26 cellular contexts compared by ENCODE assay signal in genomic region chrX:16320765-16321355, GRCh38.
DNase-seq lines count a peak whose midpoint lies in the region; ATAC-seq and TF ChIP-seq lines count a peak whose summit lies in the region.
"Had no signal": no experiment of that assay in that cellular context is flagged by ENCODE, and none has a peak within 500 bp of the region (broad histone marks: within the 10 kb centered on the region; RNA-seq: fewer than 3 reads in every experiment).

No MANE protein-coding gene starts in this region.

- intact Hi-C loops in psoas muscle (cut with DNase I) = no loop called here

- WGBS in psoas muscle, 3 donors = 73 to 81% (median 77%) methylated on average over 4 of the region's 4 CpGs

- no peaks in the 10 kb centered on the region for H3K79me2 ChIP-seq in fibroblast of lung (ENCODE audit: control insufficient read depth, insufficient read depth, low read length)
- H3K79me2 ChIP-seq: parathyroid adenoma had no signal

- H4K20me1 ChIP-seq in fibroblast of lung (ENCODE audit: control insufficient read depth, extremely low read depth, insufficient read depth, low read length) = no peaks in the 10 kb centered on the region
- H4K20me1 ChIP-seq: BLaER1 treated with 17β-estradiol and CSF1 and Interleukin-3, amounts not matched to agents 10 nM and 100 nM had no signal

- H3K36me3 Mint-ChIP-seq in progenitor cell of endocrine pancreas (ENCODE audit: insufficient read depth) = peaks cover 29% of the 10 kb centered on the region
- no peaks in the 10 kb centered on the region for H3K36me3 Mint-ChIP-seq in natural killer cell treated with Interleukin-12 subunit alpha and Interleukin-12 subunit beta and Interleukin-15 and Interleukin-18, amount 100 ng/mL, for 72 hours
- H3K36me3 Mint-ChIP-seq: naive thymus-derived CD4-positive, alpha-beta T cell had no signal

- no peaks in the 10 kb centered on the region for H3K36me3 ChIP-seq in fibroblast of lung (ENCODE audit: control insufficient read depth, insufficient read depth, low read length)
- H3K36me3 ChIP-seq in psoas muscle (ENCODE audit: insufficient read depth in 1 of 2, low read depth in 1 of 2) = no peaks in the 10 kb centered on the region
- H3K36me3 ChIP-seq: ascending aorta; BLaER1 treated with 17β-estradiol and CSF1 and Interleukin-3, amounts not matched to agents 10 nM and 100 nM; suprapubic skin had no signal

- H3K4me1 Mint-ChIP-seq in progenitor cell of endocrine pancreas (ENCODE audit: low read depth) = peaks cover 9% of the 10 kb centered on the region
- H3K4me1 Mint-ChIP-seq in natural killer cell treated with Interleukin-12 subunit alpha and Interleukin-12 subunit beta and Interleukin-15 and Interleukin-18, amount 100 ng/mL, for 72 hours (ENCODE audit: low read depth in 2 of 2) = no peaks in the 10 kb centered on the region
- H3K4me1 Mint-ChIP-seq: naive thymus-derived CD4-positive, alpha-beta T cell had no signal

- H3K4me2 ChIP-seq in fibroblast of lung (ENCODE audit: extremely low read depth, insufficient read depth, low read length) = no peak overlapping the region
- H3K4me2 ChIP-seq: BLaER1 treated with 17β-estradiol and CSF1 and Interleukin-3, amounts not matched to agents 10 nM and 100 nM had no signal

- no peaks in the 10 kb centered on the region for H3K27me3 ChIP-seq in fibroblast of lung (ENCODE audit: control insufficient read depth, insufficient read depth, low read length)
- H3K27me3 ChIP-seq in psoas muscle (ENCODE audit: insufficient read depth in 3 of 3, low read length in 2 of 3) = no peaks in the 10 kb centered on the region
- H3K27me3 ChIP-seq: ascending aorta, suprapubic skin had no signal

- H2AFZ ChIP-seq in fibroblast of lung (ENCODE audit: low read length) = no peak overlapping the region
- H2AFZ ChIP-seq: parathyroid adenoma had no signal

- H3K4me3 ChIP-seq in fibroblast of lung (replicated peaks in 1 of 4; ENCODE audit: control extremely low read depth in 1 of 4, insufficient read depth in 1 of 4, low read depth in 3 of 4, low read length in 4 of 4) = no peak overlapping the region
- H3K4me3 ChIP-seq in skeletal muscle cell (ENCODE audit: low read depth, low read length) = no peak overlapping the region
- no peak overlapping the region for H3K4me3 ChIP-seq in psoas muscle
- H3K4me3 ChIP-seq: ascending aorta; BLaER1 treated with 17β-estradiol and CSF1 and Interleukin-3, amounts not matched to agents 10 nM and 100 nM; coronary artery; K562; suprapubic skin had no signal

- no peak overlapping the region for H3K9ac ChIP-seq in fibroblast of lung (ENCODE audit: insufficient read depth, low read length)
- H3K9ac ChIP-seq: BLaER1 treated with 17β-estradiol and CSF1 and Interleukin-3, amounts not matched to agents 10 nM and 100 nM; parathyroid adenoma had no signal

- H3K4me3 Mint-ChIP-seq in progenitor cell of endocrine pancreas (ENCODE audit: low read depth) = no peak overlapping the region
- H3K4me3 Mint-ChIP-seq in natural killer cell treated with Interleukin-12 subunit alpha and Interleukin-12 subunit beta and Interleukin-15 and Interleukin-18, amount 100 ng/mL, for 72 hours = no peak overlapping the region
- H3K4me3 Mint-ChIP-seq: naive thymus-derived CD4-positive, alpha-beta T cell; T-helper 1 cell treated with Interleukin-12 subunit alpha and Interleukin-12 subunit beta and Interleukin-4 antibody, amounts not matched to agents 30 μg/mL and 1 μg/mL, for 36 hours had no signal

- CTCF ChIA-PET in RWPE1 (lab: Yijun Ruan, JAX) = no interaction called here

- no peaks in the 10 kb centered on the region for H3K27me3 Mint-ChIP-seq in progenitor cell of endocrine pancreas
- no peaks in the 10 kb centered on the region for H3K27me3 Mint-ChIP-seq in natural killer cell treated with Interleukin-12 subunit alpha and Interleukin-12 subunit beta and Interleukin-15 and Interleukin-18, amount 100 ng/mL, for 72 hours

- DNase-seq in GM04504 (ENCODE audit: low read depth) = peak; percentile 9
- peak; percentile 1 for DNase-seq in RWPE1 (ENCODE audit: low spot score)
- DNase-seq in fibroblast of lung (ENCODE audit: low read depth in 2 of 2) = peak; percentile 45 to 78
- DNase-seq in skeletal muscle cell (ENCODE audit: low read depth) = peak; percentile 1
- DNase-seq in psoas muscle = no peak
- no peak for DNase-seq in progenitor cell of endocrine pancreas (ENCODE audit: low spot score, unreplicated experiment)
- DNase-seq in natural killer cell treated with Interleukin-12 subunit alpha and Interleukin-12 subunit beta and Interleukin-15 and Interleukin-18, amount 100 ng/mL, for 72 hours (ENCODE audit: low spot score) = no peak
- DNase-seq: activated naive CD4-positive, alpha-beta T cell treated with Interleukin-2 at 50 U/mL for 16 hours; activated T-cell treated with anti-CD3 and anti-CD28 coated beads for 4 hours; head of caudate nucleus; naive thymus-derived CD4-positive, alpha-beta T cell; NCI-H2029 treated with DMSO at 0.1 percent for 48 hours; NCI-H510A; Right ventricle myocardium superior; small intestine; stimulated activated CD8-positive, alpha-beta memory T cell treated with anti-CD3 and anti-CD28 coated beads, Interleukin-4, amount 100 ng/mL, for 48 hours had no signal

- POLR2A ChIA-PET in RWPE1 (lab: Yijun Ruan, JAX; ENCODE audit: low non-redundant PET) = no interaction called here

- H3K9me3 ChIP-seq in fibroblast of lung (ENCODE audit: control insufficient read depth, insufficient read depth, low read depth, low read length) = no peaks in the 10 kb centered on the region
- no peaks in the 10 kb centered on the region for H3K9me3 ChIP-seq in psoas muscle
- H3K9me3 ChIP-seq: ascending aorta, suprapubic skin had no signal

- no peak overlapping the region for H3K27ac ChIP-seq in RWPE1
- no peak overlapping the region for H3K27ac ChIP-seq in fibroblast of lung (ENCODE audit: insufficient read depth, low read length)
- H3K27ac ChIP-seq in psoas muscle = no peak overlapping the region
- H3K27ac ChIP-seq: ascending aorta; BLaER1 treated with 17β-estradiol and CSF1 and Interleukin-3, amounts not matched to agents 10 nM and 100 nM; coronary artery; epithelial cell of prostate; parathyroid adenoma; suprapubic skin; VCaP had no signal

- no peak overlapping the region for H3K27ac Mint-ChIP-seq in progenitor cell of endocrine pancreas
- H3K27ac Mint-ChIP-seq in natural killer cell treated with Interleukin-12 subunit alpha and Interleukin-12 subunit beta and Interleukin-15 and Interleukin-18, amount 100 ng/mL, for 72 hours = no peak overlapping the region
- H3K27ac Mint-ChIP-seq: naive thymus-derived CD4-positive, alpha-beta T cell; T-helper 1 cell treated with Interleukin-12 subunit alpha and Interleukin-12 subunit beta and Interleukin-4 antibody, amounts not matched to agents 30 μg/mL and 1 μg/mL, for 36 hours had no signal

- TF ChIP-seq CTCF in RWPE1 (conservative IDR thresholded peaks at IDR 0.05; ENCODE audit: low read depth) (no peak), fibroblast of lung (conservative IDR thresholded peaks at IDR 0.05 in 1 of 2, IDR thresholded peaks at IDR 0.05 in 1 of 2; ENCODE audit: low read depth in 1 of 2, low read length in 2 of 2) (no peak), psoas muscle (IDR thresholded peaks at IDR 0.05) (no peak), progenitor cell of endocrine pancreas (IDR thresholded peaks at IDR 0.05; ENCODE audit: unreplicated experiment) (no peak)

- H3K9me3 Mint-ChIP-seq in progenitor cell of endocrine pancreas (ENCODE audit: low read depth) = peaks cover 23% of the 10 kb centered on the region
- H3K9me3 Mint-ChIP-seq in natural killer cell treated with Interleukin-12 subunit alpha and Interleukin-12 subunit beta and Interleukin-15 and Interleukin-18, amount 100 ng/mL, for 72 hours = no peaks in the 10 kb centered on the region
- H3K9me3 Mint-ChIP-seq: T-helper 1 cell treated with Interleukin-12 subunit alpha and Interleukin-12 subunit beta and Interleukin-4 antibody, amounts not matched to agents 30 μg/mL and 1 μg/mL, for 36 hours had no signal

- H3K4me1 ChIP-seq in fibroblast of lung (ENCODE audit: control insufficient read depth, extremely low read depth, insufficient read depth, low read length) = no peaks in the 10 kb centered on the region
- H3K4me1 ChIP-seq in psoas muscle = no peaks in the 10 kb centered on the region
- H3K4me1 ChIP-seq: ascending aorta; BLaER1 treated with 17β-estradiol and CSF1 and Interleukin-3, amounts not matched to agents 10 nM and 100 nM; parathyroid adenoma; suprapubic skin had no signal

- ATAC-seq in psoas muscle = no peak
- ATAC-seq in natural killer cell treated with Interleukin-12 subunit alpha and Interleukin-12 subunit beta and Interleukin-15 and Interleukin-18, amount 100 ng/mL, for 72 hours = no peak
- ATAC-seq in GM21423 (IDR thresholded peaks at IDR 0.05; ENCODE audit: unreplicated experiment) = no peak
- ATAC-seq: K562; naive thymus-derived CD4-positive, alpha-beta T cell had no signal

Comparison
In these comparisons a context has a peak if more than half of its experiments do, and no peak if none do; other contexts are left out.
1. DNase-seq: peak in GM04504 (single experiment), RWPE1 (single experiment), fibroblast of lung (2 of 2) and skeletal muscle cell (single experiment); none in psoas muscle (0 of 2), progenitor cell of endocrine pancreas (single experiment) and natural killer cell treated with Interleukin-12 subunit alpha and Interleukin-12 subunit beta and Interleukin-15 and Interleukin-18, amount 100 ng/mL, for 72 hours (single experiment).